Comparison of ENCODE assay signal across 11 cellular contexts in the genomic region with DNA sequence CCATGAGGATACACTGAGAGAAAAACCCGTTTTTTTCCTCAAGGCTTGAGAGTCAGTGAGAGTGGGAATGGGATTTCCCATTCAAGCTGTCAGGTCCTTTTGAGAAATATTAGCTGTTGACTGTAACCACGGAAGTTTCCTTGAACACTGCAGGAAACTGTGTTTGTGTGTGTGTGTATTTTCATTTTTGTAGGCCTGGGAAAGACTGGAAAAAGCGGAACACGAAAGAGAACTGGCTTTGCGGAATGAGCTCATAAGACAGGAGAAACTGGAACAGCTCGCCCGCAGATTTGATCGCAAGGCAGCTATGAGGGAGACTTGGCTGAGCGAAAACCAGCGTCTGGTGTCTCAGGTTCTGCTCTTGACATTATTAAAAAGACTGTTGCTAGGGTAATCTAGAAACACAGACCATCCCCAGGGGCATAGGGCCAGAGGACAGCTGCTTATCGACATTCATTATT.
DNase-seq lines count a peak whose midpoint lies in the region; ATAC-seq, FAIRE-seq and TF ChIP-seq lines count a peak whose summit lies in the region.
"Had no signal": no experiment of that assay in that cellular context is flagged by ENCODE, and none has a peak within 500 bp of the region (broad histone marks: within the 10 kb centered on the region; RNA-seq: fewer than 3 reads in every experiment).

No MANE protein-coding gene starts in this region.

- TF ChIP-seq RAD21 in HepG2 (CRISPR knock-in tag; IDR thresholded peaks at IDR 0.05), result no peak

- peaks cover 8% of the 10 kb centered on the region; the same call in 1 of the 2 replicates for H4K20me1 ChIP-seq in HepG2 (ENCODE audit: insufficient read depth, low read length)

- no peak overlapping the region for H3K9ac ChIP-seq in HepG2 (ENCODE audit: insufficient read depth, low read depth, low read length)

- BruUV-seq in HepG2 (replicated peaks; lab: Mats Ljungman, UMichigan), result no TSS peak

- H3K4me2 ChIP-seq in HepG2 (ENCODE audit: low read depth, low read length), result no peak overlapping the region

- in situ Hi-C loops in HepG2 (cut with HindIII; ENCODE audit: extremely low pct_ligation_motif_present, low pct_unique_long_range_greater_than_20kb), result no loop called here

- H3K36me3 ChIP-seq in HepG2 (replicated peaks in 1 of 2; ENCODE audit: control insufficient read depth in 1 of 2, insufficient read depth in 2 of 2, low read length in 2 of 2), result peaks cover 72 to 97% of the 10 kb centered on the region in 2 experiments
- H3K36me3 ChIP-seq in stomach, result peaks cover 84 to 97% (median 91%) of the 10 kb centered on the region in 4 donors

- TF ChIP-seq EP300 in HepG2 (IDR thresholded peaks at IDR 0.05; ENCODE audit: low read depth in 2 of 2, low read length in 2 of 2) (no peak), HepG2 (CRISPR knock-in tag; IDR thresholded peaks at IDR 0.05; ENCODE audit: borderline replicate concordance) (no peak), stomach (IDR thresholded peaks at IDR 0.05) (no peak)

- CTCF ChIA-PET in HepG2 (lab: Yijun Ruan, JAX; ENCODE audit: low intra/inter-chr PET ratio, low total read pairs), result no interaction called here

- intact Hi-C loops in HepG2 (cut with micrococcal nuclease; ENCODE audit: unreplicated experiment) (no loop called here), stomach (cut with DNase I; ENCODE audit: low total_unique reads) (no loop called here), posterior vena cava (cut with DNase I) (no loop called here)

- no peaks in the 10 kb centered on the region for H3K27me3 ChIP-seq in HepG2 (ENCODE audit: control insufficient read depth in 1 of 2, insufficient read depth in 2 of 2, low read length in 2 of 2)
- H3K27me3 ChIP-seq in stomach, result no peaks in the 10 kb centered on the region

- ATAC-seq in HepG2, result no peak

- no peak for TF ChIP-seq POLR2A in HepG2 (IDR thresholded peaks at IDR 0.05; ENCODE audit: insufficient read depth in 1 of 2, low read depth in 2 of 2, low read length in 2 of 2)
- TF ChIP-seq POLR2A in stomach (IDR thresholded peaks at IDR 0.05), result no peak

- peaks cover 26% of the 10 kb centered on the region for H3K79me2 ChIP-seq in HepG2 (ENCODE audit: insufficient read depth, low read length)

- H2AFZ ChIP-seq in HepG2 (ENCODE audit: low read length), result no peak overlapping the region

- 98% methylated on average over 11 of the region's 11 CpGs for WGBS in HepG2 (ENCODE audit: low lambda C conversion rate)
- 51 to 71% (median 61%) methylated on average over 11 of the region's 11 CpGs for WGBS in stomach, 5 donors

- no peak for TF ChIP-seq CTCF in VCaP (conservative IDR thresholded peaks at IDR 0.05)
- TF ChIP-seq CTCF in choroid plexus epithelial cell (conservative IDR thresholded peaks at IDR 0.05; ENCODE audit: low read depth, low read length), result no peak
- TF ChIP-seq CTCF in HepG2 (CRISPR knock-in tag; IDR thresholded peaks at IDR 0.05), result no peak
- no peak for TF ChIP-seq CTCF in stomach (IDR thresholded peaks at IDR 0.05)

- H3K27ac ChIP-seq in VCaP (peak overlapping the region; percentile 55), HepG2 (ENCODE audit: extremely low read length, insufficient read depth, low read length) (no peak overlapping the region), stomach (peak overlapping the region in 4 of 5 donors; percentile 45 to 68 (median 52))

- H3K4me3 ChIP-seq in choroid plexus epithelial cell (ENCODE audit: low read depth, low read length) (no peak overlapping the region), HepG2 (replicated peaks in 1 of 3; ENCODE audit: insufficient read depth in 1 of 3, low read depth in 2 of 3, low read length in 3 of 3) (no peak overlapping the region), stomach (no peak overlapping the region)

- no peaks in the 10 kb centered on the region for H3K9me3 ChIP-seq in HepG2 (ENCODE audit: low read length)
- H3K9me3 ChIP-seq in stomach, result no peaks in the 10 kb centered on the region

- no peak for FAIRE-seq in HepG2 (lab: Jason Lieb, UNC)

- peaks cover 20% of the 10 kb centered on the region for H3K4me1 ChIP-seq in HepG2 (ENCODE audit: insufficient read depth, low read length)
- peaks cover 7 to 20% (median 17%) of the 10 kb centered on the region in 4 donors for H3K4me1 ChIP-seq in stomach

- POLR2A ChIA-PET in HepG2 (lab: Yijun Ruan, JAX), result interaction anchor here (1.1 to 2.0 kb wide), 2 partner anchors 35 to 66 kb away, joined by 3 to 4 read pairs; no protein-coding TSS in a partner anchor

- DNase-seq in choroid plexus epithelial cell (ENCODE audit: low read depth), result peak; percentile 74
- no peak for DNase-seq in HepG2 (ENCODE audit: low spot score)
- DNase-seq in stomach, result no peak
- no peak for DNase-seq in posterior vena cava (ENCODE audit: low spot score)
- no peak for DNase-seq in nucleus accumbens (lab: John Stamatoyannopoulos, UW)
- no peak for DNase-seq in NCI-H524 (lab: John Stamatoyannopoulos, UW)
- DNase-seq: activated CD4-positive, alpha-beta T cell treated with anti-CD3 and anti-CD28 coated beads for 48 hours; CD8-positive, alpha-beta memory T cell; midbrain; NCI-H2227 treated with DMSO at 0.1 percent for 48 hours had no signal

TF ChIP-seq in HepG2, 621 proteins besides CTCF, POLR2A, EP300 and RAD21:
- TF ChIP-seq SSRP1 (CRISPR knock-in tag; IDR thresholded peaks at IDR 0.05), result peak; percentile 28; the same call in 1 of the 2 replicates
- TF ChIP-seq EED (CRISPR knock-in tag; IDR thresholded peaks at IDR 0.05), result no peak
- TF ChIP-seq, protein P1, sequence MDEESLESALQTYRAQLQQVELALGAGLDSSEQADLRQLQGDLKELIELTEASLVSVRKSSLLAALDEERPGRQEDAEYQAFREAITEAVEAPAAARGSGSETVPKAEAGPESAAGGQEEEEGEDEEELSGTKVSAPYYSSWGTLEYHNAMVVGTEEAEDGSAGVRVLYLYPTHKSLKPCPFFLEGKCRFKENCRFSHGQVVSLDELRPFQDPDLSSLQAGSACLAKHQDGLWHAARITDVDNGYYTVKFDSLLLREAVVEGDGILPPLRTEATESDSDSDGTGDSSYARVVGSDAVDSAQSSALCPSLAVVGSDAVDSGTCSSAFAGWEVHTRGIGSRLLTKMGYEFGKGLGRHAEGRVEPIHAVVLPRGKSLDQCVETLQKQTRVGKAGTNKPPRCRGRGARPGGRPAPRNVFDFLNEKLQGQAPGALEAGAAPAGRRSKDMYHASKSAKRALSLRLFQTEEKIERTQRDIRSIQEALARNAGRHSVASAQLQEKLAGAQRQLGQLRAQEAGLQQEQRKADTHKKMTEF (CRISPR knock-in tag; IDR thresholded peaks at IDR 0.05), result no peak
- TF ChIP-seq XBP1 (CRISPR knock-in tag; IDR thresholded peaks at IDR 0.05), result no peak
- no peak for TF ChIP-seq ZNF788 (CRISPR knock-in tag; IDR thresholded peaks at IDR 0.05; ENCODE audit: borderline replicate concordance)
- TF ChIP-seq, protein P2, sequence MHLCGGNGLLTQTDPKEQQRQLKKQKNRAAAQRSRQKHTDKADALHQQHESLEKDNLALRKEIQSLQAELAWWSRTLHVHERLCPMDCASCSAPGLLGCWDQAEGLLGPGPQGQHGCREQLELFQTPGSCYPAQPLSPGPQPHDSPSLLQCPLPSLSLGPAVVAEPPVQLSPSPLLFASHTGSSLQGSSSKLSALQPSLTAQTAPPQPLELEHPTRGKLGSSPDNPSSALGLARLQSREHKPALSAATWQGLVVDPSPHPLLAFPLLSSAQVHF (CRISPR knock-in tag; IDR thresholded peaks at IDR 0.05), result no peak
- TF ChIP-seq ZFY (CRISPR knock-in tag; IDR thresholded peaks at IDR 0.05), result no peak
- TF ChIP-seq HOXA7 (CRISPR knock-in tag; IDR thresholded peaks at IDR 0.05), result no peak
- TF ChIP-seq ZNF768 (CRISPR knock-in tag; IDR thresholded peaks at IDR 0.05), result no peak
- peak; percentile 67 for TF ChIP-seq RBM22 (optimal IDR thresholded peaks at IDR 0.05; ENCODE audit: low read length)
- TF ChIP-seq TBX2 (CRISPR knock-in tag; IDR thresholded peaks at IDR 0.05; ENCODE audit: borderline replicate concordance), result no peak
